Comparison of ENCODE assay signal across 19 cellular contexts in genomic region chr13:97238432-97238831, GRCh38. TPM values are rescaled to one million over a fixed set of nuclear protein-coding genes. Genes with fewer than 3 reads are reported as not detected.
DNase-seq lines count a peak whose midpoint lies in the region; ATAC-seq, FAIRE-seq and TF ChIP-seq lines count a peak whose summit lies in the region.
"Had no signal": no experiment of that assay in that cellular context is flagged by ENCODE, and none has a peak within 500 bp of the region (broad histone marks: within the 10 kb centered on the region; RNA-seq: fewer than 3 reads in every experiment).

No MANE protein-coding gene starts in this region.

- H3K27me3 Mint-ChIP-seq in Calu3 (ENCODE audit: unreplicated experiment), result no peaks in the 10 kb centered on the region
- no peaks in the 10 kb centered on the region for H3K27me3 Mint-ChIP-seq in stimulated activated naive CD8-positive, alpha-beta T cell treated with anti-CD3 and anti-CD28 coated beads, Interleukin-15, Interleukin-2, amounts not matched to agents 100 ng/mL and 50 ng/mL, for 24 hours
- H3K27me3 Mint-ChIP-seq: activated CD4-positive, alpha-beta T cell treated with anti-CD3 and anti-CD28 coated beads, Interleukin-2, amount 10 ng/mL, durations not matched to agents 7 days and 5 days had no signal

- no TSS peak for BruUV-seq in Calu3 (replicated peaks; lab: Mats Ljungman, UMichigan)

- no peak overlapping the region for H3K4me3 ChIP-seq in gastroesophageal sphincter
- no peak overlapping the region for H3K4me3 ChIP-seq in small intestine (ENCODE audit: low read depth in 1 of 2, low read length in 2 of 2)
- H3K4me3 ChIP-seq: skin epidermis, thoracic aorta had no signal

- intact Hi-C loops in Calu3 (cut with micrococcal nuclease; ENCODE audit: unreplicated experiment), result no loop called here

- peak overlapping the region; percentile 83 for H3K27ac Mint-ChIP-seq in Calu3 (ENCODE audit: unreplicated experiment)
- peak overlapping the region; percentile 32 for H3K27ac Mint-ChIP-seq in stimulated activated naive CD8-positive, alpha-beta T cell treated with anti-CD3 and anti-CD28 coated beads, Interleukin-15, Interleukin-2, amounts not matched to agents 100 ng/mL and 50 ng/mL, for 24 hours
- H3K27ac Mint-ChIP-seq: activated CD4-positive, alpha-beta T cell treated with anti-CD3 and anti-CD28 coated beads, Interleukin-2, amount 10 ng/mL, durations not matched to agents 7 days and 5 days had no signal

- CTCF ChIA-PET in Calu3 (lab: Charles Lee), result no interaction called here

- peak overlapping the region; percentile 60 to 84 (median 81) for H3K27ac ChIP-seq in gastroesophageal sphincter
- H3K27ac ChIP-seq in small intestine (ENCODE audit: low read depth in 1 of 2, low read length in 1 of 2), result no peak overlapping the region
- H3K27ac ChIP-seq: brain microvascular endothelial cell had no signal

- H3K4me1 ChIP-seq in gastroesophageal sphincter, result peaks cover 32 to 100% (median 61%) of the 10 kb centered on the region in 3 donors
- peaks cover 15 to 43% of the 10 kb centered on the region in 2 donors for H3K4me1 ChIP-seq in small intestine (ENCODE audit: control insufficient read depth in 2 of 2, insufficient read depth in 1 of 2, low read depth in 1 of 2, low read length in 1 of 2)

- H3K4me3 Mint-ChIP-seq in Calu3 (ENCODE audit: low read depth, unreplicated experiment), result no peak overlapping the region
- H3K4me3 Mint-ChIP-seq in stimulated activated naive CD8-positive, alpha-beta T cell treated with anti-CD3 and anti-CD28 coated beads, Interleukin-15, Interleukin-2, amounts not matched to agents 100 ng/mL and 50 ng/mL, for 24 hours, result no peak overlapping the region
- H3K4me3 Mint-ChIP-seq: activated CD4-positive, alpha-beta T cell treated with anti-CD3 and anti-CD28 coated beads, Interleukin-2, amount 10 ng/mL, durations not matched to agents 7 days and 5 days had no signal

- 86 to 87% methylated on average over 3 to 5 of the region's 5 CpGs for WGBS in gastroesophageal sphincter (ENCODE audit: low coverage in 1 of 2), 2 donors
- WGBS in small intestine, 3 donors, result 49 to 64% (median 57%) methylated on average over 5 of the region's 5 CpGs

- no peaks in the 10 kb centered on the region for H3K9me3 ChIP-seq in gastroesophageal sphincter
- no peaks in the 10 kb centered on the region for H3K9me3 ChIP-seq in small intestine (ENCODE audit: control insufficient read depth, low read depth)
- H3K9me3 ChIP-seq: thoracic aorta had no signal

- no peaks in the 10 kb centered on the region for H3K27me3 ChIP-seq in gastroesophageal sphincter
- no peaks in the 10 kb centered on the region for H3K27me3 ChIP-seq in small intestine (ENCODE audit: control insufficient read depth in 2 of 2, insufficient read depth in 2 of 2, low read length in 2 of 2)
- H3K27me3 ChIP-seq: brain microvascular endothelial cell had no signal

- H3K36me3 ChIP-seq in gastroesophageal sphincter (no peaks in the 10 kb centered on the region), small intestine (ENCODE audit: control insufficient read depth in 2 of 2, insufficient read depth in 2 of 2, low read length in 2 of 2) (peaks cover 0 to 2% of the 10 kb centered on the region in 2 donors)
- H3K36me3 ChIP-seq: brain microvascular endothelial cell, thoracic aorta had no signal

- FAIRE-seq in small intestine (lab: Jason Lieb, UNC), result no peak
- FAIRE-seq: GM18507 had no signal

- peaks cover 36% of the 10 kb centered on the region for H3K4me1 Mint-ChIP-seq in Calu3 (ENCODE audit: low read depth, unreplicated experiment)
- peaks cover 44% of the 10 kb centered on the region for H3K4me1 Mint-ChIP-seq in stimulated activated naive CD8-positive, alpha-beta T cell treated with anti-CD3 and anti-CD28 coated beads, Interleukin-15, Interleukin-2, amounts not matched to agents 100 ng/mL and 50 ng/mL, for 24 hours (ENCODE audit: low read depth)

- ATAC-seq in gastroesophageal sphincter, result no peak
- no peak for ATAC-seq in HG03196 (IDR thresholded peaks at IDR 0.05; ENCODE audit: unreplicated experiment)
- ATAC-seq in GM19351 (IDR thresholded peaks at IDR 0.05; ENCODE audit: unreplicated experiment), result no peak

- peak; percentile 68 for DNase-seq in activated effector memory CD4-positive, alpha-beta T cell treated with anti-CD3 and anti-CD28 coated beads, Interleukin-2, amount 50 U/mL, for 16 hours
- DNase-seq in activated effector memory CD4-positive, alpha-beta T cell treated with Interleukin-2 at 50 U/mL for 16 hours, result no peak
- DNase-seq in Calu3 (no peak), small intestine (no peak)
- DNase-seq: activated CD4-positive, alpha-beta T cell treated with anti-CD3 and anti-CD28 coated beads, Interleukin-2, amount 10 ng/mL, durations not matched to agents 7 days and 5 days; brain microvascular endothelial cell; effector CD4-positive, alpha-beta T cell; NCI-H146; NCI-H226; occipital lobe; SHP77; T-helper 9 cell had no signal

- H3K36me3 Mint-ChIP-seq in Calu3 (ENCODE audit: insufficient read depth, unreplicated experiment), result peaks cover 24% of the 10 kb centered on the region
- H3K36me3 Mint-ChIP-seq in stimulated activated naive CD8-positive, alpha-beta T cell treated with anti-CD3 and anti-CD28 coated beads, Interleukin-15, Interleukin-2, amounts not matched to agents 100 ng/mL and 50 ng/mL, for 24 hours (ENCODE audit: low read depth), result peaks cover 14% of the 10 kb centered on the region

- TF ChIP-seq POLR2A in gastroesophageal sphincter (IDR thresholded peaks at IDR 0.05), result no peak

- no peaks in the 10 kb centered on the region for H3K9me3 Mint-ChIP-seq in Calu3 (ENCODE audit: low read depth, unreplicated experiment)
- no peaks in the 10 kb centered on the region for H3K9me3 Mint-ChIP-seq in stimulated activated naive CD8-positive, alpha-beta T cell treated with anti-CD3 and anti-CD28 coated beads, Interleukin-15, Interleukin-2, amounts not matched to agents 100 ng/mL and 50 ng/mL, for 24 hours
- H3K9me3 Mint-ChIP-seq: activated CD4-positive, alpha-beta T cell treated with anti-CD3 and anti-CD28 coated beads, Interleukin-2, amount 10 ng/mL, durations not matched to agents 7 days and 5 days had no signal

- no peak for TF ChIP-seq CTCF in Calu3 (IDR thresholded peaks at IDR 0.05; ENCODE audit: unreplicated experiment)
- no peak for TF ChIP-seq CTCF in gastroesophageal sphincter (IDR thresholded peaks at IDR 0.05)

- TF ChIP-seq EP300 in gastroesophageal sphincter (IDR thresholded peaks at IDR 0.05), result no peak

RNA-seq across cellular contexts. Expression of gene MBNL2, which starts 16.3 kb away (rescaled TPM):
- total RNA-seq in Calu3 (2022), result 29.8 and 37.1 TPM in 2 replicates
- total RNA-seq in gastroesophageal sphincter, result 100 to 1,000 TPM; 113 to 129 (median 118) TPM
- 10 to 100 TPM; 12.1 to 13.6 (median 12.7) TPM for polyA plus RNA-seq in small intestine

Comparison
In these comparisons a context has a peak if more than half of its experiments do, and no peak if none do; other contexts are left out.
1. H3K27ac ChIP-seq: peak in gastroesophageal sphincter (4 of 4); none in small intestine (0 of 2).